In the genomic region with DNA sequence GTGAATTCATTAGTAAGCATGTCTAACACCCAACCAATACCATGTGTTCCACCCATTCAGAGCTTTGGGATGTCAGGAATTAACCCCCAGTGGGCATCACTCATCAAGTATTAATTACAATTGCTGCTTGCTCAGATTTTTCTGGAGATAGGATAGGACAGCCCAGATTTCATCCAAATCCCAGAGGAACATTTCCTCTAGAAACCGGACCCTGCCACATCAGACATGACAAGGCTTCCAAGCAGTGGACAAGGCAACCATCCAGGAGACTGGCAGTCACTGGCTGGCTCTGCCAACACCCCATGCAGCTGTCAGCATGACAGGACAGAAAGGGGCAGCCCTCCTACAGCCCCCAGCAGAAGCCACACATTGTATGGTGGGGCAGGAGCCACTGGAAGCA, we compare ENCODE assay signal across 18 cellular contexts.
"Had no signal": no experiment of that assay in that cellular context is flagged by ENCODE, and none has a peak within 500 bp of the region (broad histone marks: within the 10 kb centered on the region; RNA-seq: fewer than 3 reads in every experiment).

No MANE protein-coding gene starts in this region.

- H3K36me3 ChIP-seq: neutrophil, ovary, spleen had no signal

- ATAC-seq: foreskin keratinocyte, left ventricle myocardium superior, sciatic nerve, T-cell, WTC11 had no signal

- H2AFZ ChIP-seq: hepatocyte had no signal

- H3K4me1 ChIP-seq: foreskin keratinocyte, spleen, testis had no signal

- H3K4me3 ChIP-seq: hepatocyte, ovary, spleen, testis had no signal

- H3K9me3 ChIP-seq: neutrophil, ovary, spleen, testis had no signal

- H3K27me3 ChIP-seq: hepatocyte, neutrophil, ovary, spleen, testis had no signal

- H3K79me2 ChIP-seq: hepatocyte had no signal

- DNase-seq: activated gamma-delta T cell treated with Interleukin-2 at 50 U/mL for 16 hours; activated T-cell treated with anti-CD3 and anti-CD28 coated beads, Interleukin-2, amount 50 U/mL, for 1 hour; aorta; foreskin keratinocyte; glutamatergic neuron; kidney glomerular epithelial cell; left ventricle myocardium superior; ovary; spleen; stimulated activated CD4-positive, alpha-beta T cell treated with anti-CD3 and anti-CD28 coated beads, Interleukin-4, amount 100 ng/mL, for 1 hour; stimulated activated naive CD4-positive, alpha-beta T cell; T-cell; testis had no signal

- H3K27ac ChIP-seq: epithelial cell of prostate, foreskin keratinocyte, hepatocyte, neutrophil, ovary, spleen, testis had no signal

- H3K4me2 ChIP-seq: hepatocyte had no signal
